Comparison of ENCODE assay signal across 10 cellular contexts in the genomic region with DNA sequence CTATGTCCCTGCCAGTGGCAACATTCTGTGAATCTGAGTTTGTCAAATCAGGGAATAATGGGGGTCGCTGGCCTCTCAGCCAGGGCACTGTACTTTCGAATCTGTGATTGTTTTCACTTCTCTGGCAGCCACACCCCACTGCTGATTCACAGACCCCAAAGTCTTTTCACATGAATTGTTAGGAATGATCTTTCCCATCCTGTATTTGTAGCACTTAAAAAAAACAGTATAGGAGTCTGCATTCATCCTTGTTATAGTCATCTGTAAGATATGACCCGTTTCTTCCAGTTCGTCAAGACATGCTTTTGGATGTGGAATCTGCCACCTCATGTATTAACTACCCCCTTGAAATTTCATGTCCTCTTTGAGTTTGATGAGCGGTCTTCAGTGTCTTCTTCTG. TPM values are rescaled to one million over a fixed set of nuclear protein-coding genes. Genes with fewer than 3 reads are reported as not detected.
DNase-seq lines count a peak whose midpoint lies in the region; ATAC-seq, FAIRE-seq and TF ChIP-seq lines count a peak whose summit lies in the region.
"Had no signal": no experiment of that assay in that cellular context is flagged by ENCODE, and none has a peak within 500 bp of the region (broad histone marks: within the 10 kb centered on the region; RNA-seq: fewer than 3 reads in every experiment).

No MANE protein-coding gene starts in this region.

- H3K36me3 Mint-ChIP-seq in activated CD4-positive, alpha-beta T cell treated with anti-CD3 and anti-CD28 coated beads for 36 hours (ENCODE audit: low read depth): peaks cover 22% of the 10 kb centered on the region
- H3K36me3 Mint-ChIP-seq in activated naive CD8-positive, alpha-beta T cell treated with anti-CD3 and anti-CD28 coated beads, Interleukin-2, amount 10 ng/mL, durations not matched to agents 7 days and 5 days: peaks cover 16% of the 10 kb centered on the region

- peak overlapping the region; percentile 73 to 91 (median 87) for H3K4me3 ChIP-seq in keratinocyte (ENCODE audit: control insufficient read depth in 2 of 3, extremely low read depth in 1 of 3, insufficient read depth in 2 of 3, low read depth in 1 of 3, low read length in 3 of 3)

- peak overlapping the region; percentile 73 for H3K4me2 ChIP-seq in keratinocyte (ENCODE audit: control insufficient read depth, extremely low read depth, insufficient read depth, low read depth, low read length)

- intact Hi-C loops in activated CD4-positive, alpha-beta T cell treated with anti-CD3 and anti-CD28 coated beads for 36 hours (cut with DNase I, micrococcal nuclease): loop anchor here (2.0 to 5.0 kb wide), 3 partner anchors 75 to 777 kb away; a partner anchor contains a TSS

- no peak for FAIRE-seq in keratinocyte (lab: Jason Lieb, UNC)
- FAIRE-seq: frontal cortex had no signal

- H2AFZ ChIP-seq in keratinocyte (ENCODE audit: control insufficient read depth, low read length): no peak overlapping the region

- dilution Hi-C loops in keratinocyte (cut with MboI; ENCODE audit: extremely low pct_ligation_motif_present, low sequenced_read_pairs): no loop called here

- peaks cover 4% of the 10 kb centered on the region for H3K9me1 ChIP-seq in keratinocyte (ENCODE audit: control insufficient read depth, extremely low read depth, insufficient read depth, low read length)

- no peaks in the 10 kb centered on the region for H3K27me3 ChIP-seq in keratinocyte (ENCODE audit: control insufficient read depth, extremely low read depth, insufficient read depth, low read length)

- CTCF ChIA-PET in activated CD4-positive, alpha-beta T cell treated with anti-CD3 and anti-CD28 coated beads for 36 hours (lab: Charles Lee): interaction anchor here (0.6 to 2.4 kb wide), 3 partner anchors 46 to 776 kb away, joined by 3 to 20 read pairs (median 3); a partner anchor contains a TSS

- H3K27ac ChIP-seq in keratinocyte (ENCODE audit: control insufficient read depth, insufficient read depth, low read length) (peak overlapping the region; percentile 92), substantia nigra (ENCODE audit: low read depth, low read length, poor library complexity, severe bottlenecking) (peak overlapping the region; percentile 97)

- TF ChIP-seq CTCF in keratinocyte (optimal IDR thresholded peaks at IDR 0.05 in 1 of 3, IDR thresholded peaks at IDR 0.05 in 1 of 3, conservative IDR thresholded peaks at IDR 0.05 in 1 of 3; ENCODE audit: extremely low read depth in 1 of 3, insufficient read depth in 2 of 3, low read length in 3 of 3): no peak

- peak overlapping the region; percentile 91 for H3K9ac ChIP-seq in keratinocyte (ENCODE audit: control insufficient read depth, extremely low read depth, insufficient read depth, low read length)

- H3K4me1 Mint-ChIP-seq in activated CD4-positive, alpha-beta T cell treated with anti-CD3 and anti-CD28 coated beads for 36 hours: peaks cover 60% of the 10 kb centered on the region
- peaks cover 38% of the 10 kb centered on the region for H3K4me1 Mint-ChIP-seq in activated naive CD8-positive, alpha-beta T cell treated with anti-CD3 and anti-CD28 coated beads, Interleukin-2, amount 10 ng/mL, durations not matched to agents 7 days and 5 days

- no peak for DNase-seq in activated CD4-positive, alpha-beta T cell treated with anti-CD3 and anti-CD28 coated beads for 36 hours
- DNase-seq in activated CD4-positive, alpha-beta T cell treated with anti-CD3 and anti-CD28 coated beads, Interleukin-2, amount 50 U/mL, for 48 hours: no peak
- no peak for DNase-seq in activated naive CD8-positive, alpha-beta T cell treated with anti-CD3 and anti-CD28 coated beads, Interleukin-2, amount 10 ng/mL, durations not matched to agents 7 days and 5 days
- DNase-seq in keratinocyte (ENCODE audit: low read depth, low spot score): no peak
- DNase-seq in substantia nigra (lab: John Stamatoyannopoulos, UW): no peak
- no peak for DNase-seq in ecto neural progenitor cell (ENCODE audit: low spot score)
- no peak for DNase-seq in NCI-H2107 (lab: John Stamatoyannopoulos, UW)
- DNase-seq: C1 segment of cervical spinal cord had no signal

- no peak for ATAC-seq in activated CD4-positive, alpha-beta T cell treated with anti-CD3 and anti-CD28 coated beads for 36 hours
- ATAC-seq in activated naive CD8-positive, alpha-beta T cell treated with anti-CD3 and anti-CD28 coated beads, Interleukin-2, amount 10 ng/mL, durations not matched to agents 7 days and 5 days (ENCODE audit: low read depth): no peak
- ATAC-seq in GM21723 (IDR thresholded peaks at IDR 0.05; ENCODE audit: unreplicated experiment): no peak

- POLR2A ChIA-PET in activated CD4-positive, alpha-beta T cell treated with anti-CD3 and anti-CD28 coated beads for 36 hours (lab: Charles Lee): interaction anchor here (0.6 to 0.8 kb wide), 2 partner anchors 42 to 61 kb away, joined by 3 read pairs; no protein-coding TSS in a partner anchor
- POLR2A ChIA-PET in activated naive CD8-positive, alpha-beta T cell treated with anti-CD3 and anti-CD28 coated beads, Interleukin-2, amount 10 ng/mL, durations not matched to agents 7 days and 5 days (lab: Charles Lee): interaction anchor here (1.1 to 2.7 kb wide), 6 partner anchors 9 to 94 kb away, joined by 3 to 43 read pairs (median 4); a partner anchor contains a TSS

- peaks cover 55% of the 10 kb centered on the region for H3K4me1 ChIP-seq in keratinocyte (ENCODE audit: control insufficient read depth, extremely low read depth, insufficient read depth, low read length)

- no peaks in the 10 kb centered on the region for H3K27me3 Mint-ChIP-seq in activated CD4-positive, alpha-beta T cell treated with anti-CD3 and anti-CD28 coated beads for 36 hours
- H3K27me3 Mint-ChIP-seq in activated naive CD8-positive, alpha-beta T cell treated with anti-CD3 and anti-CD28 coated beads, Interleukin-2, amount 10 ng/mL, durations not matched to agents 7 days and 5 days: no peaks in the 10 kb centered on the region

- H3K9me3 ChIP-seq in keratinocyte (ENCODE audit: control insufficient read depth, low read depth, low read length): no peaks in the 10 kb centered on the region

- no peaks in the 10 kb centered on the region for H3K9me3 Mint-ChIP-seq in activated CD4-positive, alpha-beta T cell treated with anti-CD3 and anti-CD28 coated beads for 36 hours (ENCODE audit: low read depth)
- H3K9me3 Mint-ChIP-seq in activated naive CD8-positive, alpha-beta T cell treated with anti-CD3 and anti-CD28 coated beads, Interleukin-2, amount 10 ng/mL, durations not matched to agents 7 days and 5 days: no peaks in the 10 kb centered on the region

- H4K20me1 ChIP-seq in keratinocyte (ENCODE audit: control insufficient read depth, extremely low read depth, insufficient read depth, low read length): no peaks in the 10 kb centered on the region

- peaks cover 16% of the 10 kb centered on the region for H3K79me2 ChIP-seq in keratinocyte (ENCODE audit: control insufficient read depth, insufficient read depth, low read length)

- peak overlapping the region; percentile 97 for H3K27ac Mint-ChIP-seq in activated CD4-positive, alpha-beta T cell treated with anti-CD3 and anti-CD28 coated beads for 36 hours
- H3K27ac Mint-ChIP-seq in activated naive CD8-positive, alpha-beta T cell treated with anti-CD3 and anti-CD28 coated beads, Interleukin-2, amount 10 ng/mL, durations not matched to agents 7 days and 5 days: peak overlapping the region; percentile 96

- peak overlapping the region; percentile 98 for H3K4me3 Mint-ChIP-seq in activated CD4-positive, alpha-beta T cell treated with anti-CD3 and anti-CD28 coated beads for 36 hours
- peak overlapping the region; percentile 94 for H3K4me3 Mint-ChIP-seq in activated naive CD8-positive, alpha-beta T cell treated with anti-CD3 and anti-CD28 coated beads, Interleukin-2, amount 10 ng/mL, durations not matched to agents 7 days and 5 days

- peaks cover 8 to 10% of the 10 kb centered on the region in 2 experiments for H3K36me3 ChIP-seq in keratinocyte (ENCODE audit: control insufficient read depth in 2 of 2, extremely low read depth in 1 of 2, insufficient read depth in 2 of 2, low read length in 2 of 2)

RNA-seq across cellular contexts. Expression of a gene that starts 0.9 kb away (rescaled TPM):
- 10 to 100 TPM; 39.7 to 40.6 TPM for total RNA-seq in activated CD4-positive, alpha-beta T cell treated with anti-CD3 and anti-CD28 coated beads for 36 hours
- 10 to 100 TPM; 87.1 to 93.3 TPM for total RNA-seq in activated naive CD8-positive, alpha-beta T cell treated with anti-CD3 and anti-CD28 coated beads, Interleukin-2, amount 10 ng/mL, durations not matched to agents 7 days and 5 days
- polyA plus RNA-seq in keratinocyte: 61.5 to 89.1 TPM (median 82.9 TPM) in 3 replicates
- polyA plus RNA-seq in keratinocyte (2011; ENCODE audit: low read depth): 49.2 TPM
- polyA plus RNA-seq in keratinocyte (2011; cell fraction: cytosol; rRNA removed): 53.6 and 67.1 TPM in 2 replicates
- 108 and 124 TPM in 2 replicates for polyA plus RNA-seq in keratinocyte (2011; cell fraction: nucleus; rRNA removed)
- 79.9 and 87.6 TPM in 2 replicates for polyA plus RNA-seq in keratinocyte (2012; ENCODE audit: low replicate concordance)
- polyA minus RNA-seq in keratinocyte: 43.8 to 47.3 TPM (median 45.6 TPM) in 3 replicates
- 28.6 TPM for polyA minus RNA-seq in keratinocyte (2011; cell fraction: cytosol; rRNA and poly(A)+ RNA removed)
- polyA minus RNA-seq in keratinocyte (2011; cell fraction: nucleus; rRNA and poly(A)+ RNA removed): 20.8 and 28.5 TPM in 2 replicates
